In the genomic region with DNA sequence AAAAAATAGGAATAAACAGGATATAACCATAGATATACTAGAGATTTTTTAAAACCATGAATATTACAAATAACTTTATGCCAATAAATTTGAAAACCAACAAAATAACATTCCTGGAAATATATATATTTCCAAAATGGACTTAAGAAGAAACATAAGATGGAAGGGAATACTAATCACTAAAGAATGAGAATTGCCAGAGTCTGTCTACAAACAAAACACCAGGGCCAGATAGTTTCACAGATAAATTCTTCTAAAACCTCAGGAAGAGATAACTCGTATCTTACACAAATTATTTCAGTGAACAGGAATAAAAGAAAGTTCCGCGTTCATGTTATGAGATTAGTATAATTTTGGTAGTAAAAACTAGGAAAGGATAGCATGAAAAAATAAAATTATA, we compare ENCODE assay signal across 26 cellular contexts.
"Had no signal": no experiment of that assay in that cellular context is flagged by ENCODE, and none has a peak within 500 bp of the region (broad histone marks: within the 10 kb centered on the region; RNA-seq: fewer than 3 reads in every experiment).

No MANE protein-coding gene starts in this region.

- H3K4me1 Mint-ChIP-seq: memory B cell had no signal

- H3K27me3 Mint-ChIP-seq: activated CD4-positive, alpha-beta memory T cell treated with anti-CD3 and anti-CD28 coated beads, Interleukin-2, amount 10 ng/mL, durations not matched to agents 7 days and 5 days; activated naive CD4-positive, alpha-beta T cell treated with anti-CD3 and anti-CD28 coated beads, Interleukin-2, amount 50 U/mL, for 24 hours; memory B cell; stimulated activated naive CD8-positive, alpha-beta T cell treated with anti-CD3 and anti-CD28 coated beads, Interleukin-15, Interleukin-2, amounts not matched to agents 100 ng/mL and 50 ng/mL, for 24 hours had no signal

- H3K4me1 ChIP-seq: ascending aorta, right atrium auricular region had no signal

- ATAC-seq: gastrocnemius medialis, psoas muscle, upper lobe of right lung had no signal

- H3K4me3 ChIP-seq: ascending aorta, gastrocnemius medialis, pancreas, psoas muscle, right atrium auricular region, spleen, thyroid gland, upper lobe of right lung had no signal

- H3K27ac Mint-ChIP-seq: activated CD4-positive, alpha-beta memory T cell treated with anti-CD3 and anti-CD28 coated beads, Interleukin-2, amount 10 ng/mL, durations not matched to agents 7 days and 5 days; activated naive CD4-positive, alpha-beta T cell treated with anti-CD3 and anti-CD28 coated beads, Interleukin-2, amount 50 U/mL, for 24 hours; activated T-helper 1 cell treated with anti-CD3 and anti-CD28 coated beads, Interleukin-12 subunit alpha, Interleukin-12 subunit beta, Interleukin-2, Interleukin-4 antibody, amounts not matched to agents 30 ng/mL and 10 ng/mL and 1 ng/mL, durations not matched to agents 14 hours and 24 hours and 36 hours; memory B cell; nephron; stimulated activated naive CD8-positive, alpha-beta T cell treated with anti-CD3 and anti-CD28 coated beads, Interleukin-15, Interleukin-2, amounts not matched to agents 100 ng/mL and 50 ng/mL, for 24 hours had no signal

- H3K9me3 ChIP-seq: ascending aorta, gastrocnemius medialis, neutrophil, pancreas, psoas muscle, right atrium auricular region, spleen, thyroid gland, upper lobe of right lung had no signal

- H3K4me3 Mint-ChIP-seq: activated CD4-positive, alpha-beta memory T cell treated with anti-CD3 and anti-CD28 coated beads, Interleukin-2, amount 10 ng/mL, durations not matched to agents 7 days and 5 days; activated naive CD4-positive, alpha-beta T cell treated with anti-CD3 and anti-CD28 coated beads, Interleukin-2, amount 50 U/mL, for 24 hours; activated T-helper 1 cell treated with anti-CD3 and anti-CD28 coated beads, Interleukin-12 subunit alpha, Interleukin-12 subunit beta, Interleukin-2, Interleukin-4 antibody, amounts not matched to agents 30 ng/mL and 10 ng/mL and 1 ng/mL, durations not matched to agents 14 hours and 24 hours and 36 hours; memory B cell; nephron; stimulated activated naive CD8-positive, alpha-beta T cell treated with anti-CD3 and anti-CD28 coated beads, Interleukin-15, Interleukin-2, amounts not matched to agents 100 ng/mL and 50 ng/mL, for 24 hours had no signal

- H3K27me3 ChIP-seq: ascending aorta, gastrocnemius medialis, neutrophil, pancreas, right atrium auricular region, spleen, thyroid gland, upper lobe of right lung had no signal

- DNase-seq: activated CD4-positive, alpha-beta memory T cell treated with anti-CD3 and anti-CD28 coated beads, Interleukin-2, amount 10 ng/mL, durations not matched to agents 7 days and 5 days; activated CD4-positive, alpha-beta T cell treated with anti-CD3 and anti-CD28 coated beads for 48 hours; activated gamma-delta T cell; activated T-cell treated with anti-CD3 and anti-CD28 coated beads for 4 hours; dermis blood vessel endothelial cell; effector CD8-positive, alpha-beta T cell; erythroblast; gastrocnemius medialis; islet precursor cell; left colon; pancreas; psoas muscle; spleen; stimulated activated CD4-positive, alpha-beta T cell treated with anti-CD3 and anti-CD28 coated beads, Interleukin-4, amount 100 ng/mL, for 24 hours; substantia nigra; T1000; upper lobe of right lung had no signal

- H3K9me3 Mint-ChIP-seq: activated CD4-positive, alpha-beta memory T cell treated with anti-CD3 and anti-CD28 coated beads, Interleukin-2, amount 10 ng/mL, durations not matched to agents 7 days and 5 days; activated naive CD4-positive, alpha-beta T cell treated with anti-CD3 and anti-CD28 coated beads, Interleukin-2, amount 50 U/mL, for 24 hours; activated T-helper 1 cell treated with anti-CD3 and anti-CD28 coated beads, Interleukin-12 subunit alpha, Interleukin-12 subunit beta, Interleukin-2, Interleukin-4 antibody, amounts not matched to agents 30 ng/mL and 10 ng/mL and 1 ng/mL, durations not matched to agents 14 hours and 24 hours and 36 hours; memory B cell; nephron; stimulated activated naive CD8-positive, alpha-beta T cell treated with anti-CD3 and anti-CD28 coated beads, Interleukin-15, Interleukin-2, amounts not matched to agents 100 ng/mL and 50 ng/mL, for 24 hours had no signal
